ENCODE assay signal across 8 cellular contexts in genomic region chr11:95925011-95925410, GRCh38. TPM values are rescaled to one million over a fixed set of nuclear protein-coding genes. Genes with fewer than 3 reads are reported as not detected.
DNase-seq lines count a peak whose midpoint lies in the region; ATAC-seq and TF ChIP-seq lines count a peak whose summit lies in the region.

No MANE protein-coding gene starts in this region.

- POLR2A ChIA-PET in SK-N-SH (lab: Yijun Ruan, JAX): no interaction called here

- H3K36me3 ChIP-seq in SK-N-SH (replicated peaks in 1 of 2; ENCODE audit: control insufficient read depth in 1 of 2, insufficient read depth in 2 of 2, low read length in 1 of 2) (peaks cover 0 to 4% of the 10 kb centered on the region in 2 experiments), SJSA1 (peaks cover 4% of the 10 kb centered on the region; the same call in 1 of the 2 replicates)

- DNase-seq in SK-N-SH (no peak), SJSA1 (ENCODE audit: low read depth in 1 of 2, low spot score in 2 of 2) (peak in 1 of 2 experiments; percentile 36), fibroblast of villous mesenchyme (ENCODE audit: low read depth) (no peak), NCI-H1930 (lab: John Stamatoyannopoulos, UW) (no peak)
- DNase-seq in stimulated activated effector memory CD8-positive, alpha-beta T cell treated with anti-CD3 and anti-CD28 coated beads, Interleukin-12 subunit alpha, Interleukin-12 subunit beta, amount 100 ng/mL, for 72 hours (ENCODE audit: low spot score in 2 of 2): no peak
- no peak for DNase-seq in central memory CD4-positive, alpha-beta T cell

- H3K4me3 Mint-ChIP-seq in stimulated activated effector memory CD8-positive, alpha-beta T cell treated with anti-CD3 and anti-CD28 coated beads, Interleukin-12 subunit alpha, Interleukin-12 subunit beta, amount 100 ng/mL, for 72 hours: peak overlapping the region; percentile 100

- peak overlapping the region; percentile 90 to 97 for H3K27ac ChIP-seq in SK-N-SH (ENCODE audit: low read depth in 2 of 2, low read length in 1 of 2)
- peak overlapping the region; percentile 90 for H3K27ac ChIP-seq in SJSA1

- TF ChIP-seq CTCF in SK-N-SH (IDR thresholded peaks at IDR 0.05) (no peak), fibroblast of villous mesenchyme (IDR thresholded peaks at IDR 0.05; ENCODE audit: insufficient read depth, low read depth, low read length) (no peak)

- H2AFZ ChIP-seq in SK-N-SH (ENCODE audit: low read depth): no peak overlapping the region

- CTCF ChIA-PET in SK-N-SH (lab: Yijun Ruan, JAX): no interaction called here

- no peaks in the 10 kb centered on the region for H3K27me3 ChIP-seq in SK-N-SH (ENCODE audit: insufficient read depth)
- no peaks in the 10 kb centered on the region for H3K27me3 ChIP-seq in SJSA1 (replicated peaks)

- H3K9me2 ChIP-seq in SK-N-SH: no peaks in the 10 kb centered on the region

- H3K9ac ChIP-seq in SK-N-SH: peak overlapping the region; percentile 97; the same call in 1 of the 2 replicates

- TF ChIP-seq RAD21 in SK-N-SH (IDR thresholded peaks at IDR 0.05; ENCODE audit: low read length): no peak

- peak overlapping the region; percentile 92 for H3K4me2 ChIP-seq in SK-N-SH

- H3K4me1 ChIP-seq in SK-N-SH (ENCODE audit: control insufficient read depth in 1 of 2, insufficient read depth in 2 of 2, low read depth in 1 of 2, low read length in 1 of 2): peaks cover 0 to 11% of the 10 kb centered on the region in 2 experiments; a peak in 3 of 4 replicates
- peaks cover 25% of the 10 kb centered on the region for H3K4me1 ChIP-seq in SJSA1 (replicated peaks)

- H3K79me2 ChIP-seq in SK-N-SH (ENCODE audit: insufficient read depth): peaks cover 57% of the 10 kb centered on the region

- H3K27ac Mint-ChIP-seq in stimulated activated effector memory CD8-positive, alpha-beta T cell treated with anti-CD3 and anti-CD28 coated beads, Interleukin-12 subunit alpha, Interleukin-12 subunit beta, amount 100 ng/mL, for 72 hours: peak overlapping the region; percentile 7

- no peak for TF ChIP-seq EP300 in SK-N-SH (IDR thresholded peaks at IDR 0.05; ENCODE audit: borderline replicate concordance in 1 of 2, low read depth in 1 of 2, low read length in 1 of 2)

- no peaks in the 10 kb centered on the region for H3K9me3 ChIP-seq in SK-N-SH
- H3K9me3 ChIP-seq in SJSA1 (replicated peaks): no peaks in the 10 kb centered on the region

- H3K36me3 Mint-ChIP-seq in stimulated activated effector memory CD8-positive, alpha-beta T cell treated with anti-CD3 and anti-CD28 coated beads, Interleukin-12 subunit alpha, Interleukin-12 subunit beta, amount 100 ng/mL, for 72 hours: peaks cover 7% of the 10 kb centered on the region

- no peaks in the 10 kb centered on the region for H4K20me1 ChIP-seq in SK-N-SH (ENCODE audit: insufficient read depth)

- no peaks in the 10 kb centered on the region for H3K9me3 Mint-ChIP-seq in stimulated activated effector memory CD8-positive, alpha-beta T cell treated with anti-CD3 and anti-CD28 coated beads, Interleukin-12 subunit alpha, Interleukin-12 subunit beta, amount 100 ng/mL, for 72 hours

- WGBS in SK-N-SH (ENCODE audit: low lambda C conversion rate): 64% methylated on average over 5 of the region's 5 CpGs

- peaks cover 28% of the 10 kb centered on the region for H3K4me1 Mint-ChIP-seq in stimulated activated effector memory CD8-positive, alpha-beta T cell treated with anti-CD3 and anti-CD28 coated beads, Interleukin-12 subunit alpha, Interleukin-12 subunit beta, amount 100 ng/mL, for 72 hours

- H3F3A ChIP-seq in SK-N-SH (replicated peaks; ENCODE audit: insufficient read depth): peaks cover 4% of the 10 kb centered on the region

- ATAC-seq in SK-N-SH treated with all-trans-retinoic acid at 6 μM for 48 hours (no peak), HG03135 (IDR thresholded peaks at IDR 0.05; ENCODE audit: unreplicated experiment) (no peak)
- ATAC-seq in stimulated activated effector memory CD8-positive, alpha-beta T cell treated with anti-CD3 and anti-CD28 coated beads, Interleukin-12 subunit alpha, Interleukin-12 subunit beta, amount 100 ng/mL, for 72 hours: no peak

- H3K4me3 ChIP-seq in SK-N-SH (ENCODE audit: low read depth in 2 of 2, low read length in 1 of 2) (peak overlapping the region; percentile 94 to 97; a peak in 3 of 4 replicates), SJSA1 (peak overlapping the region; percentile 80), fibroblast of villous mesenchyme (ENCODE audit: low read depth, low read length) (peak overlapping the region; percentile 76)

TF ChIP-seq in SK-N-SH, 30 proteins besides CTCF, POLR2A, EP300 and RAD21:
- TF ChIP-seq FOSL2 (IDR thresholded peaks at IDR 0.05; ENCODE audit: borderline replicate concordance, low read depth) (peak; percentile 42; the same call in 1 of the 2 replicates), GATA2 (CRISPR knock-in tag; IDR thresholded peaks at IDR 0.05) (no peak), TCF12 (IDR thresholded peaks at IDR 0.05) (no peak), FOXM1 (IDR thresholded peaks at IDR 0.05; ENCODE audit: low read depth) (no peak), POLR2AphosphoS5 (IDR thresholded peaks at IDR 0.05; ENCODE audit: low read depth, low read length) (0 out of 2 replicates have a peak, but pooled peaks have one; percentile 15)

TF ChIP-seq in SK-N-SH treated with all-trans-retinoic acid at 6 μM for 48 hours, 23 proteins besides CTCF, POLR2A, EP300 and RAD21:
- TF ChIP-seq ZNF565 (CRISPR knock-in tag; conservative IDR thresholded peaks at IDR 0.05; ENCODE audit: low read depth): no peak
- TF ChIP-seq GLIS3 (CRISPR knock-in tag; IDR thresholded peaks at IDR 0.05): no peak
- TF ChIP-seq BACH2 (CRISPR knock-in tag; IDR thresholded peaks at IDR 0.05; ENCODE audit: borderline replicate concordance): no peak
- no peak for TF ChIP-seq CSDC2 (CRISPR knock-in tag; IDR thresholded peaks at IDR 0.05)
- TF ChIP-seq, protein P1, sequence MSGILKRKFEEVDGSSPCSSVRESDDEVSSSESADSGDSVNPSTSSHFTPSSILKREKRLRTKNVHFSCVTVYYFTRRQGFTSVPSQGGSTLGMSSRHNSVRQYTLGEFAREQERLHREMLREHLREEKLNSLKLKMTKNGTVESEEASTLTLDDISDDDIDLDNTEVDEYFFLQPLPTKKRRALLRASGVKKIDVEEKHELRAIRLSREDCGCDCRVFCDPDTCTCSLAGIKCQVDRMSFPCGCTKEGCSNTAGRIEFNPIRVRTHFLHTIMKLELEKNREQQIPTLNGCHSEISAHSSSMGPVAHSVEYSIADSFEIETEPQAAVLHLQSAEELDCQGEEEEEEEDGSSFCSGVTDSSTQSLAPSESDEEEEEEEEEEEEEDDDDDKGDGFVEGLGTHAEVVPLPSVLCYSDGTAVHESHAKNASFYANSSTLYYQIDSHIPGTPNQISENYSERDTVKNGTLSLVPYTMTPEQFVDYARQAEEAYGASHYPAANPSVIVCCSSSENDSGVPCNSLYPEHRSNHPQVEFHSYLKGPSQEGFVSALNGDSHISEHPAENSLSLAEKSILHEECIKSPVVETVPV (CRISPR knock-in tag; IDR thresholded peaks at IDR 0.05): no peak
- TF ChIP-seq RARB (CRISPR knock-in tag; IDR thresholded peaks at IDR 0.05): no peak

RNA-seq across cellular contexts. Expression of gene MTMR2, which starts 1.1 kb away (rescaled TPM):
- 8.6 and 9.4 TPM in 2 replicates for polyA plus RNA-seq in SK-N-SH (2012; rRNA removed)
- 12.3 and 12.9 TPM in 2 replicates for polyA plus RNA-seq in SK-N-SH (2012; cell fraction: cytosol; rRNA removed)
- polyA plus RNA-seq in SK-N-SH (2012; cell fraction: nucleus; rRNA removed): 5.2 and 8.8 TPM in 2 replicates
- 22.5 and 44.2 TPM in 2 replicates for total RNA-seq in SJSA1 (2014; rRNA removed; shearing (Covaris generic))
- 49.3 and 53.5 TPM in 2 replicates for total RNA-seq in fibroblast of villous mesenchyme
